In genomic region chr13:21176195-21176981, GRCh38 we compare ENCODE assay signal across 1 cellular context.
A peak's percentile ranks its signal among the peaks of the same experiment; 100 is the strongest.
TF ChIP-seq lines count a peak whose summit lies in the region.

Gene MRPL57 (plus strand): TSS chr13:21176658. CDS start chr13:21176917, 259 bp downstream.
Gene SKA3 (minus strand): TSS chr13:21176552. CDS start chr13:21176477, 75 bp downstream.

TF ChIP-seq in WTC11, 78 proteins besides CTCF, POLR2A, EP300 and RAD21 (continued from another document):
- TF ChIP-seq STAT6 (CRISPR knock-in tag; conservative IDR thresholded peaks at IDR 0.05; ENCODE audit: low read depth): peak; percentile 36; the same call in 1 of the 2 replicates
- TF ChIP-seq PRRX2 (CRISPR knock-in tag; IDR thresholded peaks at IDR 0.05): 0 out of 2 replicates have a peak, but pooled peaks have one; percentile 45
- TF ChIP-seq JAZF1 (CRISPR knock-in tag; IDR thresholded peaks at IDR 0.05): no peak
- TF ChIP-seq ZNF219 (CRISPR knock-in tag; IDR thresholded peaks at IDR 0.05; ENCODE audit: borderline replicate concordance): no peak
- peak; percentile 84 for TF ChIP-seq ZBTB21 (CRISPR knock-in tag; IDR thresholded peaks at IDR 0.05; ENCODE audit: borderline replicate concordance)
